In genomic region chr2:46967990-46968647, GRCh38 we compare ENCODE assay signal across 9 cellular contexts. TPM values are rescaled to one million over a fixed set of nuclear protein-coding genes. Genes with fewer than 3 reads are reported as not detected.
DNase-seq lines count a peak whose midpoint lies in the region; ATAC-seq lines count a peak whose summit lies in the region.
"Had no signal": no experiment of that assay in that cellular context is flagged by ENCODE, and none has a peak within 500 bp of the region (broad histone marks: within the 10 kb centered on the region; RNA-seq: fewer than 3 reads in every experiment).

No MANE protein-coding gene starts in this region.

- intact Hi-C loops in Right ventricle myocardium inferior (cut with DNase I) = no loop called here
- intact Hi-C loops in cardiac septum (cut with DNase I) = no loop called here

- peak; percentile 86 for DNase-seq in Right ventricle myocardium inferior (ENCODE audit: missing footprints)
- DNase-seq in cardiac septum (ENCODE audit: low spot score) = no peak
- DNase-seq in dermis blood vessel endothelial cell = peak; percentile 70
- DNase-seq in midbrain (lab: John Stamatoyannopoulos, UW) = peak; percentile 43
- no peak for DNase-seq in immature natural killer cell
- no peak for DNase-seq in stimulated activated CD4-positive, alpha-beta T cell treated with anti-CD3 and anti-CD28 coated beads, Interleukin-4, amount 100 ng/mL, for 4 hours
- DNase-seq in T-helper 1 cell = no peak

- peaks cover 2 to 5% (median 3%) of the 10 kb centered on the region in 3 donors for H3K27me3 Mint-ChIP-seq in immature natural killer cell (ENCODE audit: low read depth in 3 of 3)
- H3K27me3 Mint-ChIP-seq: central memory CD8-positive, alpha-beta T cell had no signal

- H3K36me3 Mint-ChIP-seq in immature natural killer cell = no peaks in the 10 kb centered on the region

- no peak overlapping the region for H3K4me3 Mint-ChIP-seq in immature natural killer cell
- H3K4me3 Mint-ChIP-seq: central memory CD8-positive, alpha-beta T cell had no signal

- peak; percentile 87 for ATAC-seq in Right ventricle myocardium inferior
- ATAC-seq in HG03442 (IDR thresholded peaks at IDR 0.05; ENCODE audit: unreplicated experiment) = no peak

- H3K27ac Mint-ChIP-seq in immature natural killer cell = no peak overlapping the region

- no peaks in the 10 kb centered on the region for H3K9me3 Mint-ChIP-seq in immature natural killer cell
- H3K9me3 Mint-ChIP-seq: central memory CD8-positive, alpha-beta T cell had no signal

- peaks cover 12 to 15% of the 10 kb centered on the region in 2 donors for H3K4me1 Mint-ChIP-seq in immature natural killer cell

RNA-seq across cellular contexts. Expression of gene TTC7A, which starts 27.1 kb away (rescaled TPM):
- 9.8 TPM for total RNA-seq in Right ventricle myocardium inferior
- total RNA-seq in cardiac septum = 7.4 TPM
- total RNA-seq in dermis blood vessel endothelial cell = 12.5 and 13.4 TPM in 2 replicates
- 10 to 100 TPM in 1 of 3 donors, 1 to 10 TPM in 2; 7.1 to 11.7 (median 9.6) TPM for polyA plus RNA-seq in immature natural killer cell

RNA-seq across cellular contexts. Expression of gene MCFD2, which starts 52.5 kb away (rescaled TPM):
- 66.1 TPM for total RNA-seq in Right ventricle myocardium inferior
- 55.1 TPM for total RNA-seq in cardiac septum
- total RNA-seq in dermis blood vessel endothelial cell = 157 and 211 TPM in 2 replicates
- 10 to 100 TPM; 18.6 to 38.1 (median 27.4) TPM for polyA plus RNA-seq in immature natural killer cell

Comparison
In these comparisons a context has a peak if more than half of its experiments do, and no peak if none do; other contexts are left out.
1. DNase-seq: peak in Right ventricle myocardium inferior (single experiment), dermis blood vessel endothelial cell (single experiment) and midbrain (single experiment); none in cardiac septum (single experiment), immature natural killer cell (0 of 3), stimulated activated CD4-positive, alpha-beta T cell treated with anti-CD3 and anti-CD28 coated beads, Interleukin-4, amount 100 ng/mL, for 4 hours (0 of 2) and T-helper 1 cell (0 of 5).